Comparison of ENCODE assay signal across 9 cellular contexts in the genomic region with DNA sequence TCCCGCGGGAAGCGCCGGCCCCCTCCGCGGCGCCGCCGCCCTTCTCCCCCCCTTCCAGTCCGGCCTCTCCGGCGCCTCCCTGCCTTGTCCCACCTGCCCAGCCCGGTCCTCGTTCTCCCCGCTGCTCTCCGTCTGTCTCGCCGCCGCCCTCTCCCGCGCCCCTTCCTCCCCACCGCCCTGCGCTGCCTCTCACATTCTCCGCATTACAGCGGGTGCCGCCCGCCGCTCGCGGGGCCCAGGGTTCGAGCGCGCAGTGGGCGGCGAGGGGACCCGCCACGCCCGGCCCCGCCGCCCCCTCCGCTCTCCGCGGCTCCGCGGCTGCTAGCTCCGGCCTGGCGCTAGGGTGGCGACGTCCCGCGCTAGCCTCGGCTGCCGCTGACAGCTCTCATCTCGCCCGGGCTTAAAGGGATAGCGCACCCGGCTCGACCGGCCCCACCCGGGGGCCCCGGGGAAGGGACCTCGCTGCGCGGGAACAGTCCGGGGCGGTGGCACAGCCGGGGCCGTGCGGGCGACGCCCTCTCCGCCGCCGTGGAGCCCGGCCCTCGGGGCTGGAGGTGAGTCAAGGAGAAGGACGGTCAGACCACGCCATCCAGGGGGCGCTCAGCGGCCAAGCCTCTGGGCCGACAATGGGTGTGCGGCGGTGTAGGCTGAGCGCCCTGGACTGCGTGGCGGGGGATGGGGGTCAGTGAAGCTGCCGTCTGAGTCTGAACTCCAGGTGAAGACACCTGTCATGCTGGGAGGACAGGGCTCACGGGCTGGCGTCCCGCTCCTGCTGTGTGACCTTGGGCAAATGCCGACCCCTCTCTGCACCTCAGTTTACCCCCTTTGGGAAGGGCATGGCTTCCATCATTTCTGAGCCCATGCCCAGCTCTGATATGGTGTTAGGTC.
DNase-seq lines count a peak whose midpoint lies in the region; ATAC-seq and TF ChIP-seq lines count a peak whose summit lies in the region.
"Had no signal": no experiment of that assay in that cellular context is flagged by ENCODE, and none has a peak within 500 bp of the region (broad histone marks: within the 10 kb centered on the region; RNA-seq: fewer than 3 reads in every experiment).

No MANE protein-coding gene starts in this region.

- H3K9me3 ChIP-seq in GM23248 (ENCODE audit: low read depth) (no peaks in the 10 kb centered on the region), iPS-20b (ENCODE audit: insufficient read depth, low read depth, low read length) (no peaks in the 10 kb centered on the region), transverse colon (no peaks in the 10 kb centered on the region)
- H3K9me3 ChIP-seq: adrenal gland had no signal

- intact Hi-C loops in transverse colon (cut with DNase I; ENCODE audit: low total_unique reads), result no loop called here
- intact Hi-C loops in activated CD4-positive, alpha-beta T cell treated with anti-CD3 and anti-CD28 coated beads, Interleukin-2, amount 10 ng/mL, durations not matched to agents 24 days and 14 days (cut with micrococcal nuclease), result no loop called here

- no peak for TF ChIP-seq POLR2A in transverse colon (IDR thresholded peaks at IDR 0.05)

- no peaks in the 10 kb centered on the region for H3K79me2 ChIP-seq in GM23248 (ENCODE audit: insufficient read depth)

- H3K9me3 Mint-ChIP-seq in activated CD4-positive, alpha-beta T cell treated with anti-CD3 and anti-CD28 coated beads, Interleukin-2, amount 10 ng/mL, durations not matched to agents 24 days and 14 days, result no peaks in the 10 kb centered on the region

- H3K9me2 ChIP-seq in GM23248 (ENCODE audit: insufficient read depth), result no peaks in the 10 kb centered on the region

- H3K27me3 ChIP-seq in GM23248 (replicated peaks; ENCODE audit: insufficient read depth) (peaks cover 51% of the 10 kb centered on the region), iPS-20b (ENCODE audit: insufficient read depth, low read length) (peaks cover 65% of the 10 kb centered on the region), transverse colon (peaks cover 70% of the 10 kb centered on the region)

- no peaks in the 10 kb centered on the region for H4K20me1 ChIP-seq in GM23248 (ENCODE audit: insufficient read depth)

- TF ChIP-seq CTCF in VCaP (conservative IDR thresholded peaks at IDR 0.05), result peak; percentile 73
- TF ChIP-seq CTCF in transverse colon (IDR thresholded peaks at IDR 0.05), result no peak

- H3K27ac ChIP-seq in GM23248, result no peak overlapping the region
- H3K27ac ChIP-seq in VCaP, result peak overlapping the region; percentile 31; the same call in 1 of the 2 replicates
- no peak overlapping the region for H3K27ac ChIP-seq in iPS-20b (ENCODE audit: low read length)
- H3K27ac ChIP-seq in transverse colon, result no peak overlapping the region
- H3K27ac ChIP-seq: adrenal gland had no signal

- H3K36me3 ChIP-seq in GM23248 (ENCODE audit: low read depth) (no peaks in the 10 kb centered on the region), iPS-20b (ENCODE audit: insufficient read depth, low read depth, low read length) (no peaks in the 10 kb centered on the region), transverse colon (no peaks in the 10 kb centered on the region)
- H3K36me3 ChIP-seq: adrenal gland had no signal

- H3K27ac Mint-ChIP-seq in activated CD4-positive, alpha-beta T cell treated with anti-CD3 and anti-CD28 coated beads, Interleukin-2, amount 10 ng/mL, durations not matched to agents 24 days and 14 days, result no peak overlapping the region

- no peaks in the 10 kb centered on the region for H3K4me1 Mint-ChIP-seq in activated CD4-positive, alpha-beta T cell treated with anti-CD3 and anti-CD28 coated beads, Interleukin-2, amount 10 ng/mL, durations not matched to agents 24 days and 14 days

- in situ Hi-C loops in GM23248 (cut with MboI) (no loop called here), transverse colon (cut with MboI; ENCODE audit: low pct_ligation_motif_present in 1 of 4, low pct_unique_long_range_greater_than_20kb in 1 of 4, low sequenced_read_pairs in 3 of 4) (loop anchor here in 2 of 4 donors (25.0 kb wide), 1 partner anchor 183 kb away; the partner anchor contains the start of gene LINGO1 (in 2 of the 2))

- H3K36me3 Mint-ChIP-seq in activated CD4-positive, alpha-beta T cell treated with anti-CD3 and anti-CD28 coated beads, Interleukin-2, amount 10 ng/mL, durations not matched to agents 24 days and 14 days (ENCODE audit: low read depth), result no peaks in the 10 kb centered on the region

- peaks cover 46% of the 10 kb centered on the region for H3K27me3 Mint-ChIP-seq in activated CD4-positive, alpha-beta T cell treated with anti-CD3 and anti-CD28 coated beads, Interleukin-2, amount 10 ng/mL, durations not matched to agents 24 days and 14 days

- DNase-seq in A172 (ENCODE audit: low spot score), result peak; percentile 18
- peak; percentile 51 for DNase-seq in GM23248
- peak; percentile 27 for DNase-seq in transverse colon
- DNase-seq in NCI-H187 treated with DMSO at 0.1 percent for 48 hours (lab: John Stamatoyannopoulos, UW), result no peak
- DNase-seq in activated CD4-positive, alpha-beta T cell treated with anti-CD3 and anti-CD28 coated beads, Interleukin-2, amount 10 ng/mL, durations not matched to agents 24 days and 14 days, result no peak

- H3F3A ChIP-seq in GM23248 (ENCODE audit: insufficient read depth), result no peaks in the 10 kb centered on the region

- H2AFZ ChIP-seq in GM23248, result peak overlapping the region; percentile 58

- H3K4me3 ChIP-seq in GM23248, result peak overlapping the region; percentile 35; the same call in 1 of the 2 replicates
- peak overlapping the region; percentile 50; the same call in 1 of the 2 replicates for H3K4me3 ChIP-seq in iPS-20b (ENCODE audit: low read length)
- H3K4me3 ChIP-seq in transverse colon, result peak overlapping the region in 3 of 4 donors; percentile 20 to 45 (median 34)

- no peak overlapping the region for H3K9ac ChIP-seq in GM23248
- H3K9ac ChIP-seq in iPS-20b (ENCODE audit: low read depth, low read length), result no peak overlapping the region

- no peak overlapping the region for H3K4me3 Mint-ChIP-seq in activated CD4-positive, alpha-beta T cell treated with anti-CD3 and anti-CD28 coated beads, Interleukin-2, amount 10 ng/mL, durations not matched to agents 24 days and 14 days

- 3 to 8% methylated on average over 46 to 81 of the region's 91 CpGs for WGBS in GM23248 (ENCODE audit: low coverage in 1 of 2, low lambda C conversion rate in 2 of 2, missing lambda C conversion rate in 2 of 2), 2 experiments
- 2% methylated on average over 44 of the region's 91 CpGs; no CpG with 5 or more reads in 1 of the 2 donors for WGBS in transverse colon (ENCODE audit: low coverage in 1 of 2), 2 donors

- H3K4me1 ChIP-seq in GM23248 (ENCODE audit: insufficient read depth) (no peaks in the 10 kb centered on the region), iPS-20b (ENCODE audit: insufficient read depth, low read length) (peaks cover 12% of the 10 kb centered on the region), transverse colon (peaks cover 0 to 18% (median 13%) of the 10 kb centered on the region in 4 donors)

- peak overlapping the region; percentile 52 for H3K4me2 ChIP-seq in GM23248 (ENCODE audit: unreplicated experiment)

- no peak for TF ChIP-seq EP300 in transverse colon (IDR thresholded peaks at IDR 0.05; ENCODE audit: low read depth)

- ATAC-seq in HG03095 (IDR thresholded peaks at IDR 0.05; ENCODE audit: unreplicated experiment), result no peak

Comparison
In these comparisons a context has a peak if more than half of its experiments do, and no peak if none do; other contexts are left out.
1. DNase-seq: peak in A172 (single experiment), GM23248 (single experiment) and transverse colon (single experiment); none in NCI-H187 treated with DMSO at 0.1 percent for 48 hours (single experiment) and activated CD4-positive, alpha-beta T cell treated with anti-CD3 and anti-CD28 coated beads, Interleukin-2, amount 10 ng/mL, durations not matched to agents 24 days and 14 days (single experiment).
2. Peak in every context shown above with its lines, with median percentiles within 50 percentile points of each other: H3K4me3 ChIP-seq.